Comparison of ENCODE assay signal across 21 cellular contexts in genomic region chr12:131418884-131419283, GRCh38.
A peak's percentile ranks its signal among the peaks of the same experiment; 100 is the strongest.
DNase-seq lines count a peak whose midpoint lies in the region; ATAC-seq and TF ChIP-seq lines count a peak whose summit lies in the region.
"Had no signal": no experiment of that assay in that cellular context is flagged by ENCODE, and none has a peak within 500 bp of the region (broad histone marks: within the 10 kb centered on the region; RNA-seq: fewer than 3 reads in every experiment).

No MANE protein-coding gene starts in this region.

- POLR2A ChIA-PET in Caco-2 (lab: Charles Lee), result no interaction called here

- H3K27ac ChIP-seq in right cardiac atrium (ENCODE audit: low read length) (no peak overlapping the region), osteoblast (ENCODE audit: low read depth, low read length) (no peak overlapping the region)
- H3K27ac ChIP-seq: 22Rv1; A549; BLaER1 treated with 17β-estradiol and CSF1 and Interleukin-3, amounts not matched to agents 10 nM and 100 nM; C4-2B had no signal

- no peak overlapping the region for H3K4me3 Mint-ChIP-seq in Caco-2 (ENCODE audit: unreplicated experiment)
- H3K4me3 Mint-ChIP-seq: B cell; CD4-positive, alpha-beta T cell; CD8-positive, alpha-beta T cell had no signal

- no TSS peak for BruUV-seq in Caco-2 (replicated peaks; lab: Mats Ljungman, UMichigan)

- DNase-seq in cardiac septum (ENCODE audit: low spot score) (peak; percentile 54), right cardiac atrium (no peak), osteoblast (ENCODE audit: insufficient read length, low spot score, missing footprints) (peak; percentile 19), Caco-2 (no peak)
- DNase-seq: AML-193; CD4-positive, alpha-beta T cell; CD8-positive, alpha-beta T cell; DMS 273 treated with DMSO at 0.1 percent for 48 hours; DMS153; DMS53; DMS79; DND-41; EL; GDM1 had no signal

- no peaks in the 10 kb centered on the region for H4K20me1 ChIP-seq in osteoblast (ENCODE audit: insufficient read depth, low read length)
- H4K20me1 ChIP-seq: BLaER1 treated with 17β-estradiol and CSF1 and Interleukin-3, amounts not matched to agents 10 nM and 100 nM had no signal

- H3K27me3 ChIP-seq in right cardiac atrium (ENCODE audit: control insufficient read depth, insufficient read depth) (no peaks in the 10 kb centered on the region), osteoblast (ENCODE audit: insufficient read depth, low read length) (no peaks in the 10 kb centered on the region), Caco-2 (replicated peaks; ENCODE audit: control insufficient read depth, insufficient read depth, low read length) (no peaks in the 10 kb centered on the region)
- H3K27me3 ChIP-seq: BLaER1 treated with 17β-estradiol and CSF1 and Interleukin-3, amounts not matched to agents 10 nM and 100 nM had no signal

- H3K9me3 ChIP-seq in right cardiac atrium (ENCODE audit: control insufficient read depth, low read length) (no peaks in the 10 kb centered on the region), osteoblast (ENCODE audit: low read depth, low read length) (peaks cover 3% of the 10 kb centered on the region), Caco-2 (0 out of 2 replicates have a peak, but pooled peaks cover 1% of the 10 kb centered on the region)

- ATAC-seq in right cardiac atrium (no peak), GM19452 (IDR thresholded peaks at IDR 0.05; ENCODE audit: unreplicated experiment) (no peak)
- ATAC-seq: A549; CD8-positive, alpha-beta T cell; GM12878 had no signal

- no peak overlapping the region for H3K27ac Mint-ChIP-seq in Caco-2 (ENCODE audit: unreplicated experiment)
- H3K27ac Mint-ChIP-seq: B cell; CD4-positive, alpha-beta T cell; CD8-positive, alpha-beta T cell had no signal

- H3K4me3 ChIP-seq in right cardiac atrium (ENCODE audit: low read length) (no peak overlapping the region), osteoblast (ENCODE audit: insufficient read depth, low read length) (no peak overlapping the region), Caco-2 (ENCODE audit: low read depth, low read length) (no peak overlapping the region)
- H3K4me3 ChIP-seq: A549; BLaER1 treated with 17β-estradiol and CSF1 and Interleukin-3, amounts not matched to agents 10 nM and 100 nM; GM12878 had no signal

- peaks cover 12% of the 10 kb centered on the region for H3K9me3 Mint-ChIP-seq in Caco-2 (ENCODE audit: unreplicated experiment)
- H3K9me3 Mint-ChIP-seq: CD4-positive, alpha-beta T cell had no signal

- no peaks in the 10 kb centered on the region for H3K79me2 ChIP-seq in osteoblast (ENCODE audit: insufficient read depth, low read length)

- no peaks in the 10 kb centered on the region for H3K4me1 Mint-ChIP-seq in Caco-2 (ENCODE audit: low read depth, unreplicated experiment)
- H3K4me1 Mint-ChIP-seq: B cell had no signal

- no peak for TF ChIP-seq CTCF in osteoblast (IDR thresholded peaks at IDR 0.05; ENCODE audit: extremely low read depth, low read depth, low read length)
- TF ChIP-seq CTCF in Caco-2 (IDR thresholded peaks at IDR 0.05; ENCODE audit: insufficient read depth in 1 of 2, low read depth in 1 of 2, low read length in 1 of 2, severe bottlenecking in 1 of 2, unreplicated experiment in 1 of 2), result no peak

- H2AFZ ChIP-seq in osteoblast (ENCODE audit: low read length), result no peak overlapping the region

- H3K36me3 Mint-ChIP-seq in Caco-2 (ENCODE audit: insufficient read depth, unreplicated experiment), result no peaks in the 10 kb centered on the region
- H3K36me3 Mint-ChIP-seq: CD8-positive, alpha-beta T cell had no signal

- H3K4me2 ChIP-seq in osteoblast (ENCODE audit: insufficient read depth, low read length), result no peak overlapping the region
- H3K4me2 ChIP-seq: A549; BLaER1 treated with 17β-estradiol and CSF1 and Interleukin-3, amounts not matched to agents 10 nM and 100 nM had no signal

- H3K27me3 Mint-ChIP-seq in Caco-2 (ENCODE audit: insufficient read depth, unreplicated experiment), result peaks cover 5% of the 10 kb centered on the region

- no peaks in the 10 kb centered on the region for H3K36me3 ChIP-seq in osteoblast (ENCODE audit: insufficient read depth, low read length)
- no peaks in the 10 kb centered on the region for H3K36me3 ChIP-seq in Caco-2 (ENCODE audit: control insufficient read depth, insufficient read depth, low read length)
- H3K36me3 ChIP-seq: BLaER1 treated with 17β-estradiol and CSF1 and Interleukin-3, amounts not matched to agents 10 nM and 100 nM had no signal

- CTCF ChIA-PET in Caco-2 (lab: Charles Lee), result no interaction called here

- 77% methylated on average over 2 of the region's 2 CpGs for WGBS in right cardiac atrium

- intact Hi-C loops in cardiac septum (cut with DNase I) (no loop called here), right cardiac atrium (cut with DNase I) (no loop called here), Caco-2 (cut with micrococcal nuclease; ENCODE audit: unreplicated experiment) (no loop called here)

- no peaks in the 10 kb centered on the region for H3K4me1 ChIP-seq in right cardiac atrium (ENCODE audit: control insufficient read depth, insufficient read depth, low read length)
- no peaks in the 10 kb centered on the region for H3K4me1 ChIP-seq in osteoblast (ENCODE audit: insufficient read depth, low read length)
- no peaks in the 10 kb centered on the region for H3K4me1 ChIP-seq in Caco-2
- H3K4me1 ChIP-seq: A549; BLaER1 treated with 17β-estradiol and CSF1 and Interleukin-3, amounts not matched to agents 10 nM and 100 nM had no signal

Comparison
In these comparisons a context has a peak if more than half of its experiments do, and no peak if none do; other contexts are left out.
1. DNase-seq: peak in cardiac septum (single experiment) and osteoblast (single experiment); none in right cardiac atrium (0 of 3) and Caco-2 (0 of 2).